In genomic region chr7:115693779-115694178, GRCh38 we compare ENCODE assay signal across 26 cellular contexts.
DNase-seq lines count a peak whose midpoint lies in the region; ATAC-seq, FAIRE-seq and TF ChIP-seq lines count a peak whose summit lies in the region.
"Had no signal": no experiment of that assay in that cellular context is flagged by ENCODE, and none has a peak within 500 bp of the region (broad histone marks: within the 10 kb centered on the region; RNA-seq: fewer than 3 reads in every experiment).

No MANE protein-coding gene starts in this region.

- in situ Hi-C loops in GM12878 (cut with MboI) = no loop called here

- DNase-seq in GM12878 (ENCODE audit: low read depth, low spot score) = no peak
- DNase-seq in NCI-H2107 treated with DMSO at 0.1 percent for 48 hours (lab: John Stamatoyannopoulos, UW; ENCODE audit: unreplicated experiment) = no peak
- DNase-seq in A172 (ENCODE audit: low spot score) = no peak
- DNase-seq in activated CD4-positive, alpha-beta T cell treated with anti-CD3 and anti-CD28 coated beads, Interleukin-2, amount 50 U/mL, for 48 hours = no peak
- DNase-seq in cerebellar cortex (ENCODE audit: low spot score) = no peak
- DNase-seq: activated CD4-positive, alpha-beta T cell treated with anti-CD3 and anti-CD28 coated beads for 4 hours; activated effector memory CD4-positive, alpha-beta T cell treated with Interleukin-2 at 50 U/mL for 16 hours; CD8-positive, alpha-beta memory T cell; dorsolateral prefrontal cortex; foreskin keratinocyte; hypothalamus; mammary epithelial cell; naive thymus-derived CD4-positive, alpha-beta T cell; NCI-H1048; NCI-H2029 treated with DMSO at 0.1 percent for 48 hours; ovary; stimulated activated naive CD4-positive, alpha-beta T cell treated with Interleukin-2 at 50 U/mL for 16 hours; tibial artery had no signal

- intact Hi-C loops in GM12878 (cut with micrococcal nuclease; ENCODE audit: unreplicated experiment) = no loop called here

- CTCF ChIA-PET in GM12878 (lab: Yijun Ruan, JAX) = no interaction called here

- no peak for TF ChIP-seq POLR2A in GM12878 (IDR thresholded peaks at IDR 0.05; ENCODE audit: low read depth, low read length)

- 9% methylated on average over 4 of the region's 4 CpGs for WGBS in GM12878 (ENCODE audit: insufficient coverage, insufficient replicate concordance, low lambda C conversion rate, missing lambda C conversion rate)

- no peaks in the 10 kb centered on the region for H3K36me3 ChIP-seq in GM12878 (ENCODE audit: control insufficient read depth in 2 of 2, insufficient read depth in 2 of 2, low read length in 1 of 2)
- H3K36me3 ChIP-seq: cardiac muscle cell, ovary, tibial artery had no signal

- no peaks in the 10 kb centered on the region for H3K79me2 ChIP-seq in GM12878 (ENCODE audit: control insufficient read depth, insufficient read depth, low read length)

- H4K20me1 ChIP-seq in GM12878 (ENCODE audit: control insufficient read depth, insufficient read depth) = no peaks in the 10 kb centered on the region

- H3K27ac ChIP-seq in GM12878 (ENCODE audit: control insufficient read depth, insufficient read depth) = no peak overlapping the region
- H3K27ac ChIP-seq: cardiac muscle cell, dorsolateral prefrontal cortex, epithelial cell of prostate, foreskin keratinocyte, ovary, tibial artery had no signal

- no peak for FAIRE-seq in GM12878 (lab: Jason Lieb, UNC)
- FAIRE-seq: GM18507, keratinocyte had no signal

- POLR2A ChIA-PET in GM12878 (lab: Charles Lee) = no interaction called here

- no peaks in the 10 kb centered on the region for H3K27me3 ChIP-seq in GM12878 (replicated peaks in 1 of 2; ENCODE audit: control insufficient read depth in 2 of 2, insufficient read depth in 2 of 2, low read length in 1 of 2)
- H3K27me3 ChIP-seq: cardiac muscle cell, ovary, tibial artery had no signal

- TF ChIP-seq EP300 in GM12878 (IDR thresholded peaks at IDR 0.05; ENCODE audit: borderline replicate concordance in 1 of 2, control insufficient read depth in 1 of 2, low read depth in 2 of 2, low read length in 2 of 2) = no peak

- H3K4me3 ChIP-seq in GM12878 = no peak overlapping the region
- H3K4me3 ChIP-seq: cardiac muscle cell, dorsolateral prefrontal cortex, ovary, tibial artery had no signal

- RAD21 ChIA-PET in GM12878 (lab: Charles Lee; ENCODE audit: unreplicated experiment) = no interaction called here

- H3K9me3 ChIP-seq in GM12878 (replicated peaks; ENCODE audit: control insufficient read depth, insufficient read depth, low read length) = no peaks in the 10 kb centered on the region
- H3K9me3 ChIP-seq: ovary, tibial artery had no signal

- H3K4me1 ChIP-seq in GM12878 (ENCODE audit: control insufficient read depth, insufficient read depth, low read length) = no peaks in the 10 kb centered on the region
- H3K4me1 ChIP-seq: foreskin keratinocyte, tibial artery had no signal

- TF ChIP-seq CTCF in GM12878 (IDR thresholded peaks at IDR 0.05 in 2 of 3, conservative IDR thresholded peaks at IDR 0.05 in 1 of 3; ENCODE audit: control insufficient read depth in 2 of 3, extremely low read depth in 1 of 3, insufficient read depth in 1 of 3, low read depth in 3 of 3, low read length in 3 of 3) = no peak

- no TSS peak for BruUV-seq in GM12878 (replicated peaks; lab: Mats Ljungman, UMichigan)

- H3K4me2 ChIP-seq in GM12878 (ENCODE audit: control insufficient read depth, insufficient read depth) = no peak overlapping the region

- ATAC-seq in GM18498 (IDR thresholded peaks at IDR 0.05; ENCODE audit: unreplicated experiment) = peak; percentile 53
- ATAC-seq in GM21367 (IDR thresholded peaks at IDR 0.05; ENCODE audit: unreplicated experiment) = peak; percentile 54
- peak; percentile 87 for ATAC-seq in HG03175 (IDR thresholded peaks at IDR 0.05; ENCODE audit: unreplicated experiment)
- peak; percentile 52 for ATAC-seq in GM12878
- ATAC-seq: foreskin keratinocyte; naive thymus-derived CD4-positive, alpha-beta T cell; sciatic nerve had no signal

- no peak for TF ChIP-seq RAD21 in GM12878 (IDR thresholded peaks at IDR 0.05; ENCODE audit: insufficient read depth, low read depth, low read length)

- no peak overlapping the region for H3K9ac ChIP-seq in GM12878 (ENCODE audit: control insufficient read depth, insufficient read depth, low read length)

- SMC1A ChIA-PET in GM12878 (lab: Charles Lee; ENCODE audit: uncharacterized antibody, unreplicated experiment) = interaction anchor here (0.6 kb wide), 1 partner anchor 820 kb away, joined by 3 read pairs; no protein-coding TSS in a partner anchor

- no peak overlapping the region for H2AFZ ChIP-seq in GM12878 (ENCODE audit: control insufficient read depth, low read depth, low read length)

TF ChIP-seq in GM12878, 131 proteins besides CTCF, POLR2A, EP300 and RAD21:
- TF ChIP-seq RUNX3 (IDR thresholded peaks at IDR 0.05; ENCODE audit: low read length) (peak; percentile 20; the same call in 1 of the 2 replicates), CBFB (IDR thresholded peaks at IDR 0.05; ENCODE audit: low read depth) (no peak)
